Comparison of ENCODE assay signal across 29 cellular contexts in genomic region chr3:115068799-115069198, GRCh38.
DNase-seq lines count a peak whose midpoint lies in the region; ATAC-seq, FAIRE-seq and TF ChIP-seq lines count a peak whose summit lies in the region.
"Had no signal": no experiment of that assay in that cellular context is flagged by ENCODE, and none has a peak within 500 bp of the region (broad histone marks: within the 10 kb centered on the region; RNA-seq: fewer than 3 reads in every experiment).

No MANE protein-coding gene starts in this region.

- H3K36me3 Mint-ChIP-seq in activated T-cell treated with anti-CD3 and anti-CD28 coated beads, Interleukin-2, amount 50 U/mL, for 72 hours (ENCODE audit: insufficient read depth in 2 of 2) = peaks cover 0 to 3% of the 10 kb centered on the region in 2 donors
- peaks cover 2% of the 10 kb centered on the region for H3K36me3 Mint-ChIP-seq in astrocyte (ENCODE audit: low read depth, unreplicated experiment)
- H3K36me3 Mint-ChIP-seq in effector memory CD8-positive, alpha-beta T cell (ENCODE audit: insufficient read depth) = peaks cover 8% of the 10 kb centered on the region

- H3K4me1 Mint-ChIP-seq in activated T-cell treated with anti-CD3 and anti-CD28 coated beads, Interleukin-2, amount 50 U/mL, for 72 hours (ENCODE audit: low read depth) = peaks cover 25% of the 10 kb centered on the region
- peaks cover 16% of the 10 kb centered on the region for H3K4me1 Mint-ChIP-seq in astrocyte (ENCODE audit: low read depth, unreplicated experiment)
- H3K4me1 Mint-ChIP-seq in effector memory CD8-positive, alpha-beta T cell (ENCODE audit: low read depth in 2 of 2) = peaks cover 6 to 8% of the 10 kb centered on the region in 2 donors
- H3K4me1 Mint-ChIP-seq: nephron progenitor cell had no signal

- H3K27ac Mint-ChIP-seq in activated T-cell treated with anti-CD3 and anti-CD28 coated beads, Interleukin-2, amount 50 U/mL, for 72 hours = peak overlapping the region; percentile 58
- H3K27ac Mint-ChIP-seq in astrocyte (ENCODE audit: unreplicated experiment) = peak overlapping the region; percentile 26
- H3K27ac Mint-ChIP-seq in effector memory CD8-positive, alpha-beta T cell = no peak overlapping the region
- H3K27ac Mint-ChIP-seq: activated naive CD8-positive, alpha-beta T cell treated with anti-CD3 and anti-CD28 coated beads, Interleukin-2, amount 10 ng/mL, durations not matched to agents 7 days and 5 days; B cell had no signal

- H3K4me3 Mint-ChIP-seq in activated T-cell treated with anti-CD3 and anti-CD28 coated beads, Interleukin-2, amount 50 U/mL, for 72 hours = peak overlapping the region; percentile 42 to 57
- H3K4me3 Mint-ChIP-seq in astrocyte (ENCODE audit: unreplicated experiment) = no peak overlapping the region
- H3K4me3 Mint-ChIP-seq in effector memory CD8-positive, alpha-beta T cell = no peak overlapping the region
- H3K4me3 Mint-ChIP-seq: activated naive CD8-positive, alpha-beta T cell treated with anti-CD3 and anti-CD28 coated beads, Interleukin-2, amount 10 ng/mL, durations not matched to agents 7 days and 5 days; B cell; CD8-positive, alpha-beta memory T cell; nephron progenitor cell had no signal

- H3F3A ChIP-seq in GM23248 (ENCODE audit: insufficient read depth) = peaks cover 30% of the 10 kb centered on the region

- no peaks in the 10 kb centered on the region for H3K9me2 ChIP-seq in GM23248 (ENCODE audit: insufficient read depth)

- no peak for TF ChIP-seq CTCF in astrocyte (IDR thresholded peaks at IDR 0.05; ENCODE audit: insufficient read depth, low read depth, low read length)
- no peak for TF ChIP-seq CTCF in keratinocyte (optimal IDR thresholded peaks at IDR 0.05 in 1 of 3, IDR thresholded peaks at IDR 0.05 in 1 of 3, conservative IDR thresholded peaks at IDR 0.05 in 1 of 3; ENCODE audit: extremely low read depth in 1 of 3, insufficient read depth in 2 of 3, low read length in 3 of 3)
- no peak for TF ChIP-seq CTCF in A673 (conservative IDR thresholded peaks at IDR 0.05; ENCODE audit: low read depth, low read length)

- H3K27ac ChIP-seq in GM23248 (no peak overlapping the region), astrocyte (ENCODE audit: low read depth, low read length) (peak overlapping the region; percentile 21), keratinocyte (ENCODE audit: control insufficient read depth, insufficient read depth, low read length) (no peak overlapping the region), A673 (ENCODE audit: low read depth, low read length, poor library complexity, severe bottlenecking) (no peak overlapping the region), aorta (ENCODE audit: low read depth in 1 of 2, low read length in 2 of 2) (no peak overlapping the region)
- H3K27ac ChIP-seq: HL-60, transverse colon, VCaP had no signal

- H3K4me3 ChIP-seq in GM23248 = no peak overlapping the region
- H3K4me3 ChIP-seq in astrocyte (ENCODE audit: insufficient read depth, low read depth, low read length) = no peak overlapping the region
- no peak overlapping the region for H3K4me3 ChIP-seq in keratinocyte (ENCODE audit: control insufficient read depth in 2 of 3, extremely low read depth in 1 of 3, insufficient read depth in 2 of 3, low read depth in 1 of 3, low read length in 3 of 3)
- H3K4me3 ChIP-seq in A673 (ENCODE audit: low read depth, low read length, poor library complexity, severe bottlenecking) = no peak overlapping the region
- H3K4me3 ChIP-seq in aorta (ENCODE audit: low read length in 2 of 2) = no peak overlapping the region
- H3K4me3 ChIP-seq: transverse colon had no signal

- no peak overlapping the region for H3K9ac ChIP-seq in GM23248
- H3K9ac ChIP-seq in astrocyte (ENCODE audit: low read length) = peak overlapping the region; percentile 14
- no peak overlapping the region for H3K9ac ChIP-seq in keratinocyte (ENCODE audit: control insufficient read depth, extremely low read depth, insufficient read depth, low read length)

- H3K36me3 ChIP-seq in GM23248 (ENCODE audit: low read depth) = no peaks in the 10 kb centered on the region
- no peaks in the 10 kb centered on the region for H3K36me3 ChIP-seq in astrocyte (ENCODE audit: insufficient read depth, low read length)
- no peaks in the 10 kb centered on the region for H3K36me3 ChIP-seq in keratinocyte (ENCODE audit: control insufficient read depth in 2 of 2, extremely low read depth in 1 of 2, insufficient read depth in 2 of 2, low read length in 2 of 2)
- no peaks in the 10 kb centered on the region for H3K36me3 ChIP-seq in A673 (ENCODE audit: insufficient read depth, low read length, poor library complexity, severe bottlenecking)
- no peaks in the 10 kb centered on the region for H3K36me3 ChIP-seq in aorta (ENCODE audit: control insufficient read depth in 1 of 2, insufficient read depth in 2 of 2, low read length in 1 of 2)
- H3K36me3 ChIP-seq: transverse colon had no signal

- H3K4me2 ChIP-seq in GM23248 (ENCODE audit: unreplicated experiment) = peak overlapping the region; percentile 34
- H3K4me2 ChIP-seq in astrocyte (ENCODE audit: low read length) = peak overlapping the region; percentile 41
- no peak overlapping the region for H3K4me2 ChIP-seq in keratinocyte (ENCODE audit: control insufficient read depth, extremely low read depth, insufficient read depth, low read depth, low read length)

- in situ Hi-C loops in GM23248 (cut with MboI) = no loop called here

- H3K27me3 Mint-ChIP-seq in activated T-cell treated with anti-CD3 and anti-CD28 coated beads, Interleukin-2, amount 50 U/mL, for 72 hours (ENCODE audit: low read depth) = no peaks in the 10 kb centered on the region
- H3K27me3 Mint-ChIP-seq in astrocyte (ENCODE audit: low read depth, unreplicated experiment) = no peaks in the 10 kb centered on the region
- H3K27me3 Mint-ChIP-seq in effector memory CD8-positive, alpha-beta T cell = no peaks in the 10 kb centered on the region
- H3K27me3 Mint-ChIP-seq: activated naive CD8-positive, alpha-beta T cell treated with anti-CD3 and anti-CD28 coated beads, Interleukin-2, amount 10 ng/mL, durations not matched to agents 7 days and 5 days; B cell; CD8-positive, alpha-beta memory T cell had no signal

- no TSS peak for BruUV-seq in A673 (replicated peaks; lab: Mats Ljungman, UMichigan)

- H4K20me1 ChIP-seq in GM23248 (ENCODE audit: insufficient read depth) = no peaks in the 10 kb centered on the region
- no peaks in the 10 kb centered on the region for H4K20me1 ChIP-seq in astrocyte (ENCODE audit: insufficient read depth, low read length)
- H4K20me1 ChIP-seq in keratinocyte (ENCODE audit: control insufficient read depth, extremely low read depth, insufficient read depth, low read length) = no peaks in the 10 kb centered on the region

- no peak for DNase-seq in activated T-cell treated with anti-CD3 and anti-CD28 coated beads, Interleukin-2, amount 50 U/mL, for 72 hours
- DNase-seq in activated T-cell treated with anti-CD3 and anti-CD28 coated beads, Interleukin-2, amount 50 U/mL, for 48 hours = no peak
- DNase-seq in GM23248 = no peak
- DNase-seq in astrocyte (ENCODE audit: low read depth) = peak; percentile 16
- DNase-seq in keratinocyte (ENCODE audit: low read depth, low spot score) = no peak
- no peak for DNase-seq in A673 (ENCODE audit: low spot score)
- no peak for DNase-seq in aorta
- no peak for DNase-seq in effector memory CD8-positive, alpha-beta T cell
- DNase-seq: activated CD4-positive, alpha-beta T cell treated with anti-CD3 and anti-CD28 coated beads for 48 hours; activated naive CD8-positive, alpha-beta T cell treated with anti-CD3 and anti-CD28 coated beads, Interleukin-2, amount 10 ng/mL, durations not matched to agents 7 days and 5 days; CD8-positive, alpha-beta memory T cell; cerebellar nuclear complex; EL; H7; hippocampal formation; KG1; left colon; MM.1S; NCI-H2081; NCI-H345; nephron progenitor cell; SIG-M5; stimulated activated CD4-positive, alpha-beta T cell treated with anti-CD3 and anti-CD28 coated beads, Interleukin-4, amount 100 ng/mL, for 24 hours; T1000; transverse colon had no signal

- H3K79me2 ChIP-seq in GM23248 (ENCODE audit: insufficient read depth) (no peaks in the 10 kb centered on the region), astrocyte (ENCODE audit: insufficient read depth, low read length) (no peaks in the 10 kb centered on the region), keratinocyte (ENCODE audit: control insufficient read depth, insufficient read depth, low read length) (no peaks in the 10 kb centered on the region)

- FAIRE-seq in astrocyte (lab: Jason Lieb, UNC) = no peak
- peak; percentile 39 for FAIRE-seq in keratinocyte (lab: Jason Lieb, UNC)
- FAIRE-seq: GM19239 had no signal

- H3K9me1 ChIP-seq in keratinocyte (ENCODE audit: control insufficient read depth, extremely low read depth, insufficient read depth, low read length) = no peaks in the 10 kb centered on the region

- H2AFZ ChIP-seq in GM23248 = peak overlapping the region; percentile 18; the same call in 1 of the 2 replicates
- peak overlapping the region; percentile 35 for H2AFZ ChIP-seq in astrocyte (ENCODE audit: low read depth, low read length)
- H2AFZ ChIP-seq in keratinocyte (ENCODE audit: control insufficient read depth, low read length) = no peak overlapping the region

- ATAC-seq in activated T-cell treated with anti-CD3 and anti-CD28 coated beads, Interleukin-2, amount 50 U/mL, for 72 hours (replicated peaks in 1 of 2) = peak; percentile 31 to 65
- no peak for ATAC-seq in aorta (ENCODE audit: low FRiP score)
- no peak for ATAC-seq in effector memory CD8-positive, alpha-beta T cell (replicated peaks)
- ATAC-seq: left colon had no signal

- intact Hi-C loops in A673 (cut with micrococcal nuclease; ENCODE audit: unreplicated experiment) (no loop called here), aorta (cut with DNase I) (no loop called here)

- no peaks in the 10 kb centered on the region for H3K9me3 ChIP-seq in GM23248 (ENCODE audit: low read depth)
- H3K9me3 ChIP-seq in astrocyte (ENCODE audit: insufficient read depth, low read depth, low read length) = no peaks in the 10 kb centered on the region
- H3K9me3 ChIP-seq in keratinocyte (ENCODE audit: control insufficient read depth, low read depth, low read length) = no peaks in the 10 kb centered on the region
- H3K9me3 ChIP-seq in A673 (ENCODE audit: low read depth, low read length, poor library complexity, severe bottlenecking) = no peaks in the 10 kb centered on the region
- H3K9me3 ChIP-seq in aorta (ENCODE audit: control insufficient read depth, low read length) = no peaks in the 10 kb centered on the region
- H3K9me3 ChIP-seq: transverse colon had no signal

- H3K27me3 ChIP-seq in GM23248 (replicated peaks; ENCODE audit: insufficient read depth) = no peaks in the 10 kb centered on the region
- H3K27me3 ChIP-seq in astrocyte (ENCODE audit: insufficient read depth, low read length) = no peaks in the 10 kb centered on the region
- H3K27me3 ChIP-seq in keratinocyte (ENCODE audit: control insufficient read depth, extremely low read depth, insufficient read depth, low read length) = no peaks in the 10 kb centered on the region
- H3K27me3 ChIP-seq in A673 (replicated peaks; ENCODE audit: insufficient read depth, low read depth, low read length, poor library complexity) = no peaks in the 10 kb centered on the region
- no peaks in the 10 kb centered on the region for H3K27me3 ChIP-seq in aorta (ENCODE audit: control insufficient read depth in 1 of 2, insufficient read depth in 2 of 2, low read length in 1 of 2)
- H3K27me3 ChIP-seq: transverse colon had no signal

- CTCF ChIA-PET in A673 (lab: Charles Lee) = no interaction called here

- H3K9me3 Mint-ChIP-seq in activated T-cell treated with anti-CD3 and anti-CD28 coated beads, Interleukin-2, amount 50 U/mL, for 72 hours = no peaks in the 10 kb centered on the region
- H3K9me3 Mint-ChIP-seq in astrocyte (ENCODE audit: unreplicated experiment) = no peaks in the 10 kb centered on the region
- H3K9me3 Mint-ChIP-seq in effector memory CD8-positive, alpha-beta T cell = no peaks in the 10 kb centered on the region
- H3K9me3 Mint-ChIP-seq: CD8-positive, alpha-beta memory T cell; nephron progenitor cell had no signal

- H3K4me1 ChIP-seq in GM23248 (ENCODE audit: insufficient read depth) (peaks cover 39% of the 10 kb centered on the region), astrocyte (ENCODE audit: insufficient read depth, low read length) (peaks cover 29% of the 10 kb centered on the region), keratinocyte (ENCODE audit: control insufficient read depth, extremely low read depth, insufficient read depth, low read length) (no peaks in the 10 kb centered on the region), A673 (ENCODE audit: insufficient read depth, low read length, poor library complexity, severe bottlenecking) (no peaks in the 10 kb centered on the region), aorta (ENCODE audit: control insufficient read depth in 1 of 2, insufficient read depth in 2 of 2, low read length in 2 of 2) (no peaks in the 10 kb centered on the region)

- dilution Hi-C loops in keratinocyte (cut with MboI; ENCODE audit: extremely low pct_ligation_motif_present, low sequenced_read_pairs) = no loop called here

- POLR2A ChIA-PET in A673 (lab: Charles Lee; ENCODE audit: low non-redundant PET) = interaction anchor here (0.6 kb wide), 1 partner anchor 242 kb away, joined by 3 read pairs; no protein-coding TSS in a partner anchor

Comparison
In these comparisons a context has a peak if more than half of its experiments do, and no peak if none do; other contexts are left out.
1. ATAC-seq: peak in activated T-cell treated with anti-CD3 and anti-CD28 coated beads, Interleukin-2, amount 50 U/mL, for 72 hours (2 of 2); none in aorta (single experiment) and effector memory CD8-positive, alpha-beta T cell (single experiment).
2. H3K27ac Mint-ChIP-seq: peak in activated T-cell treated with anti-CD3 and anti-CD28 coated beads, Interleukin-2, amount 50 U/mL, for 72 hours (single experiment) and astrocyte (single experiment); none in effector memory CD8-positive, alpha-beta T cell (0 of 2).
3. H3K4me3 Mint-ChIP-seq: peak in activated T-cell treated with anti-CD3 and anti-CD28 coated beads, Interleukin-2, amount 50 U/mL, for 72 hours (2 of 2); none in astrocyte (single experiment) and effector memory CD8-positive, alpha-beta T cell (0 of 2).